Comparison of ENCODE assay signal across 8 cellular contexts in genomic region chr9:107172160-107172978, GRCh38.
DNase-seq lines count a peak whose midpoint lies in the region; ATAC-seq and TF ChIP-seq lines count a peak whose summit lies in the region.

No MANE protein-coding gene starts in this region.

- H3K4me3 ChIP-seq in DND-41 (ENCODE audit: low read depth in 1 of 2, low read length in 2 of 2): no peak overlapping the region
- no peak overlapping the region for H3K4me3 ChIP-seq in NT2/D1 (ENCODE audit: insufficient read length, low read depth)
- no peak overlapping the region for H3K4me3 ChIP-seq in esophagus squamous epithelium

- H3K79me2 ChIP-seq in DND-41 (ENCODE audit: insufficient read depth, low read length): no peaks in the 10 kb centered on the region

- H3K4me1 ChIP-seq in DND-41 (ENCODE audit: insufficient read depth, low read length) (no peaks in the 10 kb centered on the region), NT2/D1 (ENCODE audit: insufficient read depth, insufficient read length) (peaks cover 3% of the 10 kb centered on the region), esophagus squamous epithelium (peaks cover 0 to 13% (median 0%) of the 10 kb centered on the region in 3 donors)

- H3K36me3 ChIP-seq in DND-41 (ENCODE audit: insufficient read depth, low read length): no peaks in the 10 kb centered on the region
- no peaks in the 10 kb centered on the region for H3K36me3 ChIP-seq in NT2/D1 (ENCODE audit: insufficient read depth, insufficient read length, low read length)
- no peaks in the 10 kb centered on the region for H3K36me3 ChIP-seq in esophagus squamous epithelium

- no peak overlapping the region for H3K27ac Mint-ChIP-seq in nephron progenitor cell

- H3K9ac ChIP-seq in DND-41 (ENCODE audit: low read depth, low read length) (no peak overlapping the region), NT2/D1 (ENCODE audit: insufficient read length, low read depth) (no peak overlapping the region)

- no peak overlapping the region for H3K4me3 Mint-ChIP-seq in nephron progenitor cell

- 37 to 56% methylated on average over 4 of the region's 4 CpGs for WGBS in esophagus squamous epithelium, 2 donors

- no peak for TF ChIP-seq POLR2A in esophagus squamous epithelium (IDR thresholded peaks at IDR 0.05)

- H3K36me3 Mint-ChIP-seq in nephron progenitor cell (ENCODE audit: low read depth): no peaks in the 10 kb centered on the region

- TF ChIP-seq CTCF in DND-41 (IDR thresholded peaks at IDR 0.05; ENCODE audit: borderline replicate concordance, extremely low read depth, low read length, poor library complexity, severe bottlenecking) (peak; percentile 88), esophagus squamous epithelium (IDR thresholded peaks at IDR 0.05) (peak; percentile 73 to 89 (median 86)), nephron progenitor cell (IDR thresholded peaks at IDR 0.05) (peak; percentile 88)

- no peak overlapping the region for H3K4me2 ChIP-seq in DND-41 (ENCODE audit: insufficient read depth, low read length)

- H2AFZ ChIP-seq in DND-41 (ENCODE audit: low read depth, low read length): no peak overlapping the region

- DNase-seq in DND-41: peak; percentile 63
- peak; percentile 68 for DNase-seq in HT1080 (ENCODE audit: low read depth)
- DNase-seq in NT2/D1 (ENCODE audit: low read depth, low spot score): peak; percentile 82
- peak; percentile 40 for DNase-seq in activated T-cell treated with anti-CD3 and anti-CD28 coated beads for 24 hours (ENCODE audit: low read depth)
- DNase-seq in esophagus squamous epithelium (lab: John Stamatoyannopoulos, UW): no peak
- DNase-seq in nephron progenitor cell: peak; percentile 79
- DNase-seq in substantia nigra (lab: John Stamatoyannopoulos, UW): peak in 43 of 49 donors; percentile 5 to 80 (median 61)

- no peaks in the 10 kb centered on the region for H3K9me3 ChIP-seq in DND-41 (ENCODE audit: insufficient read depth, low read length, severe bottlenecking)
- no peaks in the 10 kb centered on the region; the same call in 1 of the 2 replicates for H3K9me3 ChIP-seq in NT2/D1 (ENCODE audit: insufficient read depth, low read length)
- no peaks in the 10 kb centered on the region for H3K9me3 ChIP-seq in esophagus squamous epithelium

- ATAC-seq in DND-41 (ENCODE audit: insufficient read depth, low read depth) (peak; percentile 79; the same call in 2 of the 3 replicates), GM21526 (IDR thresholded peaks at IDR 0.05; ENCODE audit: low FRiP score, unreplicated experiment) (peak; percentile 71)

- no peaks in the 10 kb centered on the region for H3K27me3 ChIP-seq in DND-41 (ENCODE audit: insufficient read depth, low read length, poor library complexity)
- no peaks in the 10 kb centered on the region for H3K27me3 ChIP-seq in NT2/D1 (ENCODE audit: insufficient read depth, insufficient read length)
- no peaks in the 10 kb centered on the region for H3K27me3 ChIP-seq in esophagus squamous epithelium

- H3K27ac ChIP-seq in DND-41 (ENCODE audit: low read length): no peak overlapping the region
- H3K27ac ChIP-seq in esophagus squamous epithelium: no peak overlapping the region
- H3K27ac ChIP-seq in substantia nigra (ENCODE audit: low read depth, low read length, poor library complexity, severe bottlenecking): no peak overlapping the region

- peaks cover 3% of the 10 kb centered on the region for H3K27me3 Mint-ChIP-seq in nephron progenitor cell (ENCODE audit: low read depth, poor library complexity)

- intact Hi-C loops in esophagus squamous epithelium (cut with DNase I): no loop called here

- H3K9me3 Mint-ChIP-seq in nephron progenitor cell: no peaks in the 10 kb centered on the region

- no peaks in the 10 kb centered on the region for H4K20me1 ChIP-seq in DND-41 (ENCODE audit: insufficient read depth, low read length)

- peaks cover 35% of the 10 kb centered on the region for H3K4me1 Mint-ChIP-seq in nephron progenitor cell
